In genomic region chr3:151200586-151200985, GRCh38 we compare ENCODE assay signal across 21 cellular contexts. TPM values are rescaled to one million over a fixed set of nuclear protein-coding genes. Genes with fewer than 3 reads are reported as not detected.
DNase-seq lines count a peak whose midpoint lies in the region; ATAC-seq and TF ChIP-seq lines count a peak whose summit lies in the region.
"Had no signal": no experiment of that assay in that cellular context is flagged by ENCODE, and none has a peak within 500 bp of the region (broad histone marks: within the 10 kb centered on the region; RNA-seq: fewer than 3 reads in every experiment).

No MANE protein-coding gene starts in this region.

- no peak for TF ChIP-seq POLR2A in Peyer's patch (IDR thresholded peaks at IDR 0.05)

- TF ChIP-seq CTCF in Peyer's patch (IDR thresholded peaks at IDR 0.05) (no peak), CD14-positive monocyte (IDR thresholded peaks at IDR 0.05) (no peak)

- peaks cover 35% of the 10 kb centered on the region for H3K36me3 Mint-ChIP-seq in activated T-cell treated with anti-CD3 and anti-CD28 coated beads, Interleukin-2, amount 50 U/mL, for 4 hours (ENCODE audit: insufficient read depth)
- peaks cover 52% of the 10 kb centered on the region for H3K36me3 Mint-ChIP-seq in activated naive CD8-positive, alpha-beta T cell treated with anti-CD3 and anti-CD28 coated beads, Interleukin-2, amount 10 ng/mL, durations not matched to agents 7 days and 5 days
- H3K36me3 Mint-ChIP-seq in natural killer cell treated with Interleukin-12 subunit alpha and Interleukin-12 subunit beta and Interleukin-15 and Interleukin-18, amount 100 ng/mL, for 72 hours, result peaks cover 30% of the 10 kb centered on the region
- no peaks in the 10 kb centered on the region for H3K36me3 Mint-ChIP-seq in CD14-positive monocyte

- no peaks in the 10 kb centered on the region for H3K9me3 Mint-ChIP-seq in activated T-cell treated with anti-CD3 and anti-CD28 coated beads, Interleukin-2, amount 50 U/mL, for 4 hours
- peaks cover 6% of the 10 kb centered on the region for H3K9me3 Mint-ChIP-seq in activated naive CD8-positive, alpha-beta T cell treated with anti-CD3 and anti-CD28 coated beads, Interleukin-2, amount 10 ng/mL, durations not matched to agents 7 days and 5 days
- no peaks in the 10 kb centered on the region for H3K9me3 Mint-ChIP-seq in natural killer cell treated with Interleukin-12 subunit alpha and Interleukin-12 subunit beta and Interleukin-15 and Interleukin-18, amount 100 ng/mL, for 72 hours
- no peaks in the 10 kb centered on the region for H3K9me3 Mint-ChIP-seq in CD14-positive monocyte

- peaks cover 0 to 5% (median 0%) of the 10 kb centered on the region in 4 donors for H3K4me1 ChIP-seq in Peyer's patch
- H3K4me1 ChIP-seq: body of pancreas, left lung had no signal

- peak overlapping the region; percentile 95 for H3K27ac Mint-ChIP-seq in activated naive CD8-positive, alpha-beta T cell treated with anti-CD3 and anti-CD28 coated beads, Interleukin-2, amount 10 ng/mL, durations not matched to agents 7 days and 5 days
- peak overlapping the region; percentile 96 for H3K27ac Mint-ChIP-seq in natural killer cell treated with Interleukin-12 subunit alpha and Interleukin-12 subunit beta and Interleukin-15 and Interleukin-18, amount 100 ng/mL, for 72 hours
- H3K27ac Mint-ChIP-seq in CD14-positive monocyte, result no peak overlapping the region

- DNase-seq in activated T-cell treated with anti-CD3 and anti-CD28 coated beads, Interleukin-2, amount 50 U/mL, for 4 hours, result no peak
- DNase-seq in activated T-cell treated with anti-CD3 and anti-CD28 coated beads for 4 hours (no peak), Peyer's patch (no peak), CD14-positive monocyte (ENCODE audit: low spot score) (no peak), NCI-H2227 treated with DMSO at 0.1 percent for 48 hours (lab: John Stamatoyannopoulos, UW) (no peak), middle frontal gyrus (ENCODE audit: extremely low spot score, low spot score) (no peak)
- DNase-seq in activated naive CD8-positive, alpha-beta T cell treated with anti-CD3 and anti-CD28 coated beads, Interleukin-2, amount 10 ng/mL, durations not matched to agents 7 days and 5 days, result no peak
- no peak for DNase-seq in natural killer cell treated with Interleukin-12 subunit alpha and Interleukin-12 subunit beta and Interleukin-15 and Interleukin-18, amount 100 ng/mL, for 72 hours (ENCODE audit: low spot score)
- DNase-seq: activated gamma-delta T cell, body of pancreas, heart left ventricle, left lung, midbrain, NCI-H187 treated with DMSO at 0.1 percent for 48 hours, NCI-H510A, retina had no signal

- peak overlapping the region in 2 of 4 donors; percentile 1 to 34 for H3K4me3 ChIP-seq in Peyer's patch
- H3K4me3 ChIP-seq: body of pancreas, thoracic aorta had no signal

- ATAC-seq in activated T-cell treated with anti-CD3 and anti-CD28 coated beads, Interleukin-2, amount 50 U/mL, for 4 hours, result no peak
- ATAC-seq in activated naive CD8-positive, alpha-beta T cell treated with anti-CD3 and anti-CD28 coated beads, Interleukin-2, amount 10 ng/mL, durations not matched to agents 7 days and 5 days (ENCODE audit: low read depth), result no peak
- no peak for ATAC-seq in natural killer cell treated with Interleukin-12 subunit alpha and Interleukin-12 subunit beta and Interleukin-15 and Interleukin-18, amount 100 ng/mL, for 72 hours
- ATAC-seq: body of pancreas, heart left ventricle, left lung had no signal

- no peaks in the 10 kb centered on the region for H3K9me3 ChIP-seq in Peyer's patch
- H3K9me3 ChIP-seq: body of pancreas, heart left ventricle, left lung, neutrophil, thoracic aorta had no signal

- peak overlapping the region; percentile 7 to 71 (median 63) for H3K27ac ChIP-seq in Peyer's patch
- H3K27ac ChIP-seq: body of pancreas, left lung, neutrophil, RWPE1, thoracic aorta had no signal

- H3K36me3 ChIP-seq in Peyer's patch, result no peaks in the 10 kb centered on the region
- H3K36me3 ChIP-seq: heart left ventricle, left lung, neutrophil, thoracic aorta had no signal

- peaks cover 51% of the 10 kb centered on the region for H3K4me1 Mint-ChIP-seq in activated T-cell treated with anti-CD3 and anti-CD28 coated beads, Interleukin-2, amount 50 U/mL, for 4 hours (ENCODE audit: low read depth)
- H3K4me1 Mint-ChIP-seq in activated naive CD8-positive, alpha-beta T cell treated with anti-CD3 and anti-CD28 coated beads, Interleukin-2, amount 10 ng/mL, durations not matched to agents 7 days and 5 days, result peaks cover 44% of the 10 kb centered on the region
- H3K4me1 Mint-ChIP-seq in natural killer cell treated with Interleukin-12 subunit alpha and Interleukin-12 subunit beta and Interleukin-15 and Interleukin-18, amount 100 ng/mL, for 72 hours (ENCODE audit: low read depth in 2 of 2), result peaks cover 45 to 55% of the 10 kb centered on the region in 2 donors
- H3K4me1 Mint-ChIP-seq in CD14-positive monocyte, result peaks cover 3% of the 10 kb centered on the region

- no peaks in the 10 kb centered on the region for H3K27me3 ChIP-seq in Peyer's patch
- H3K27me3 ChIP-seq: body of pancreas, heart left ventricle, left lung, neutrophil had no signal

- intact Hi-C loops in CD14-positive monocyte (cut with micrococcal nuclease), result no loop called here

- POLR2A ChIA-PET in activated naive CD8-positive, alpha-beta T cell treated with anti-CD3 and anti-CD28 coated beads, Interleukin-2, amount 10 ng/mL, durations not matched to agents 7 days and 5 days (lab: Charles Lee), result interaction anchor here (0.7 to 4.3 kb wide), 15 partner anchors 8 to 1068 kb away, joined by 3 to 31 read pairs (median 5); partner anchors contain the start of genes MBNL1 and SIAH2

- H3K27me3 Mint-ChIP-seq in activated T-cell treated with anti-CD3 and anti-CD28 coated beads, Interleukin-2, amount 50 U/mL, for 4 hours (ENCODE audit: low read depth), result no peaks in the 10 kb centered on the region
- no peaks in the 10 kb centered on the region for H3K27me3 Mint-ChIP-seq in activated naive CD8-positive, alpha-beta T cell treated with anti-CD3 and anti-CD28 coated beads, Interleukin-2, amount 10 ng/mL, durations not matched to agents 7 days and 5 days
- no peaks in the 10 kb centered on the region for H3K27me3 Mint-ChIP-seq in natural killer cell treated with Interleukin-12 subunit alpha and Interleukin-12 subunit beta and Interleukin-15 and Interleukin-18, amount 100 ng/mL, for 72 hours
- no peaks in the 10 kb centered on the region for H3K27me3 Mint-ChIP-seq in CD14-positive monocyte (ENCODE audit: low read depth in 3 of 3)

- H3K4me3 Mint-ChIP-seq in activated T-cell treated with anti-CD3 and anti-CD28 coated beads, Interleukin-2, amount 50 U/mL, for 4 hours, result peak overlapping the region; percentile 90
- peak overlapping the region; percentile 88 for H3K4me3 Mint-ChIP-seq in activated naive CD8-positive, alpha-beta T cell treated with anti-CD3 and anti-CD28 coated beads, Interleukin-2, amount 10 ng/mL, durations not matched to agents 7 days and 5 days
- H3K4me3 Mint-ChIP-seq in natural killer cell treated with Interleukin-12 subunit alpha and Interleukin-12 subunit beta and Interleukin-15 and Interleukin-18, amount 100 ng/mL, for 72 hours, result peak overlapping the region; percentile 90
- no peak overlapping the region for H3K4me3 Mint-ChIP-seq in CD14-positive monocyte

RNA-seq across cellular contexts. Expression of gene GPR171, which starts 2.4 kb away (rescaled TPM):
- 10 to 100 TPM; 72.2 to 85.8 (median 75.3) TPM for total RNA-seq in activated T-cell treated with anti-CD3 and anti-CD28 coated beads, Interleukin-2, amount 50 U/mL, for 4 hours
- total RNA-seq in Peyer's patch, result 10 to 100 TPM in 1 of 4 donors, 1 to 10 TPM in 3; 4.9 to 11.0 (median 7.3) TPM
- 100 to 1,000 TPM; 142 TPM for total RNA-seq in activated naive CD8-positive, alpha-beta T cell treated with anti-CD3 and anti-CD28 coated beads, Interleukin-2, amount 10 ng/mL, durations not matched to agents 7 days and 5 days
- 10 to 100 TPM; 21.3 to 66.1 TPM for total RNA-seq in natural killer cell treated with Interleukin-12 subunit alpha and Interleukin-12 subunit beta and Interleukin-15 and Interleukin-18, amount 100 ng/mL, for 72 hours
- under 1 TPM in 1 of 2 donors, not detected in 1; 0.20 TPM for polyA plus RNA-seq in CD14-positive monocyte
- total RNA-seq: Daoy had no signal
- polyA plus RNA-seq: AG04450 had no signal

Comparison
In these comparisons a context has a peak if more than half of its experiments do, and no peak if none do; other contexts are left out.
1. H3K4me3 Mint-ChIP-seq: peak in activated T-cell treated with anti-CD3 and anti-CD28 coated beads, Interleukin-2, amount 50 U/mL, for 4 hours (single experiment), activated naive CD8-positive, alpha-beta T cell treated with anti-CD3 and anti-CD28 coated beads, Interleukin-2, amount 10 ng/mL, durations not matched to agents 7 days and 5 days (single experiment) and natural killer cell treated with Interleukin-12 subunit alpha and Interleukin-12 subunit beta and Interleukin-15 and Interleukin-18, amount 100 ng/mL, for 72 hours (single experiment); none in CD14-positive monocyte (0 of 2).
2. H3K27ac Mint-ChIP-seq: peak in activated naive CD8-positive, alpha-beta T cell treated with anti-CD3 and anti-CD28 coated beads, Interleukin-2, amount 10 ng/mL, durations not matched to agents 7 days and 5 days (single experiment) and natural killer cell treated with Interleukin-12 subunit alpha and Interleukin-12 subunit beta and Interleukin-15 and Interleukin-18, amount 100 ng/mL, for 72 hours (2 of 2); none in CD14-positive monocyte (0 of 7).